ENCODE assay signal across 31 cellular contexts in the genomic region with DNA sequence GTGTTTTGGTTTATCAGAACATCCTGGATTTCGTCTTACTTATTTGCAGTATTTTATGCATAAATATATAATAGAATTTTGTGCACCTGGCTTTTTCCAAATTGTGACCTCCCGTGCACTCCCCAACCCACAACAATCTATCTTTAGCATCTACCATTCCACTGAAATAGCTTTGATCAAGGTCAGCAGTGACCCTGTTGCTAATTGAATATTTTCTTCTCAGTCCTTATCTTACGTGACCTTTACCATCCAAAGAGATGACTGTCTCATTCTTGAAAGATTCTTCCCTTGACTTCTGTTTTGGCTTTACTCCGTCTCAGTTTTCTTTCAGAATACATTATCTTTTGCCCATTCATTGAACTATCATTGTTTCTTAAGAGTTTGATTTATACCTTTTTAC.
"Had no signal": no experiment of that assay in that cellular context is flagged by ENCODE, and none has a peak within 500 bp of the region (broad histone marks: within the 10 kb centered on the region; RNA-seq: fewer than 3 reads in every experiment).

No MANE protein-coding gene starts in this region.

- H3K4me1 Mint-ChIP-seq: neural progenitor cell had no signal

- H3K27ac Mint-ChIP-seq: naive B cell; natural killer cell; neural progenitor cell; stimulated activated naive B cell treated with anti-CD40 and anti-IgM and Interleukin-4, amounts not matched to agents 10 μg/mL and 1 μg/mL and 100 μg/mL, for 72 hours; type B pancreatic cell had no signal

- H3K4me3 Mint-ChIP-seq: immature natural killer cell; naive B cell; natural killer cell; nephron progenitor cell; neural progenitor cell; stimulated activated naive B cell treated with anti-CD40 and anti-IgM and Interleukin-4, amounts not matched to agents 10 μg/mL and 1 μg/mL and 100 μg/mL, for 72 hours; type B pancreatic cell had no signal

- H3K36me3 Mint-ChIP-seq: immature natural killer cell, natural killer cell had no signal

- FAIRE-seq: islet of Langerhans, kidney, small intestine had no signal

- H3K27me3 ChIP-seq: heart left ventricle, left lung, neural progenitor cell, neutrophil, right atrium auricular region, right lobe of liver, stomach, tibial artery, vagina had no signal

- H3K9ac ChIP-seq: neural progenitor cell, parathyroid adenoma had no signal

- ATAC-seq: heart left ventricle; left colon; left lung; lower lobe of right lung; natural killer cell; right lobe of liver; stimulated activated naive B cell treated with anti-CD40 and anti-IgM and Interleukin-4, amounts not matched to agents 10 μg/mL and 1 μg/mL and 100 μg/mL, for 72 hours; stimulated activated naive CD8-positive, alpha-beta T cell treated with anti-CD3 and anti-CD28 coated beads, Interleukin-15, Interleukin-2, amounts not matched to agents 100 U/mL and 50 U/mL, for 24 hours had no signal

- H3K4me1 ChIP-seq: parathyroid adenoma, vagina had no signal

- DNase-seq: heart left ventricle; hypothalamus; immature natural killer cell; kidney; left colon; left lung; lower lobe of right lung; mammary epithelial cell; mesenchymal stem cell; naive B cell; natural killer cell; nephron progenitor cell; occipital lobe; right lobe of liver; small intestine; stimulated activated CD4-positive, alpha-beta T cell treated with anti-CD3 and anti-CD28 coated beads, Interleukin-1b, Interleukin-23, amount 100 ng/mL, for 48 hours; stimulated activated CD4-positive, alpha-beta T cell treated with anti-CD3 and anti-CD28 coated beads, Interleukin-2, amount 100 ng/mL, for 48 hours; stimulated activated CD4-positive, alpha-beta T cell treated with anti-CD3 and anti-CD28 coated beads, Interleukin-4, amount 100 ng/mL, for 4 hours; stimulated activated CD8-positive, alpha-beta memory T cell treated with anti-CD3 and anti-CD28 coated beads, Interleukin-4, amount 100 ng/mL, for 48 hours; stimulated activated naive B cell treated with anti-CD40 and anti-IgM and Interleukin-4, amounts not matched to agents 10 μg/mL and 1 μg/mL and 100 μg/mL, for 72 hours; stimulated activated naive CD8-positive, alpha-beta T cell treated with anti-CD3 and anti-CD28 coated beads, Interleukin-15, Interleukin-2, amounts not matched to agents 100 U/mL and 50 U/mL, for 24 hours; stomach; tibial artery had no signal

- H3K4me2 ChIP-seq: neural progenitor cell had no signal

- H3K9me3 Mint-ChIP-seq: immature natural killer cell, naive B cell, natural killer cell had no signal

- H3K9me3 ChIP-seq: heart left ventricle, left lung, lower lobe of right lung, neutrophil, right atrium auricular region, right lobe of liver, stomach, thoracic aorta, tibial artery, vagina had no signal

- H3K36me3 ChIP-seq: heart left ventricle, left lung, lower lobe of right lung, neural progenitor cell, neutrophil, right atrium auricular region, right lobe of liver, stomach, thoracic aorta, tibial artery, vagina had no signal

- H3K4me3 ChIP-seq: heart left ventricle, left lung, lower lobe of right lung, neural progenitor cell, right atrium auricular region, right lobe of liver, stomach, thoracic aorta, tibial artery, vagina had no signal

- H2AFZ ChIP-seq: neural progenitor cell, parathyroid adenoma had no signal

- H3K27ac ChIP-seq: heart left ventricle, left lung, lower lobe of right lung, neural progenitor cell, neutrophil, parathyroid adenoma, right atrium auricular region, right lobe of liver, stomach, thoracic aorta, tibial artery, vagina had no signal

- H3K27me3 Mint-ChIP-seq: naive B cell; stimulated activated naive B cell treated with anti-CD40 and anti-IgM and Interleukin-4, amounts not matched to agents 10 μg/mL and 1 μg/mL and 100 μg/mL, for 72 hours; type B pancreatic cell had no signal
